In genomic region chr12:8960185-8960584, GRCh38 we compare ENCODE assay signal across 17 cellular contexts. TPM values are rescaled to one million over a fixed set of nuclear protein-coding genes. Genes with fewer than 3 reads are reported as not detected.
DNase-seq lines count a peak whose midpoint lies in the region; ATAC-seq lines count a peak whose summit lies in the region.
"Had no signal": no experiment of that assay in that cellular context is flagged by ENCODE, and none has a peak within 500 bp of the region (broad histone marks: within the 10 kb centered on the region; RNA-seq: fewer than 3 reads in every experiment).

No MANE protein-coding gene starts in this region.

- peak; percentile 63 for ATAC-seq in activated T-helper 17 cell treated with anti-CD3 and anti-CD28 coated beads, Interleukin-2, amount 50 U/mL, for 72 hours (replicated peaks)
- ATAC-seq: GM12878 had no signal

- CTCF ChIA-PET in CD4-positive, alpha-beta memory T cell (lab: Charles Lee; ENCODE audit: partially characterized antibody) = interaction anchor here (0.5 to 1.8 kb wide), 10 partner anchors 8 to 303 kb away, joined by 3 to 13 read pairs (median 4); partner anchors contain the start of gene M6PR

- peak overlapping the region; percentile 44 for H3K27ac ChIP-seq in CD4-positive, alpha-beta memory T cell (ENCODE audit: low read depth, low read length)

- peaks cover 58% of the 10 kb centered on the region for H3K4me1 Mint-ChIP-seq in activated T-cell treated with anti-CD3 and anti-CD28 coated beads, Interleukin-2, amount 50 U/mL, for 24 hours (ENCODE audit: low read depth)
- H3K4me1 Mint-ChIP-seq in CD4-positive, alpha-beta memory T cell = peaks cover 46 to 86% (median 59%) of the 10 kb centered on the region in 4 donors
- peaks cover 25% of the 10 kb centered on the region for H3K4me1 Mint-ChIP-seq in activated T-helper 17 cell treated with anti-CD3 and anti-CD28 coated beads, Interleukin-2, amount 50 U/mL, for 72 hours
- peaks cover 60 to 90% of the 10 kb centered on the region in 2 donors for H3K4me1 Mint-ChIP-seq in immature natural killer cell
- H3K4me1 Mint-ChIP-seq: IgD-negative memory B cell had no signal

- peaks cover 42% of the 10 kb centered on the region for H3K36me3 Mint-ChIP-seq in activated T-cell treated with anti-CD3 and anti-CD28 coated beads, Interleukin-2, amount 50 U/mL, for 24 hours (ENCODE audit: low read depth)
- H3K36me3 Mint-ChIP-seq in CD4-positive, alpha-beta memory T cell = peaks cover 19 to 37% of the 10 kb centered on the region in 2 donors
- H3K36me3 Mint-ChIP-seq in activated T-helper 17 cell treated with anti-CD3 and anti-CD28 coated beads, Interleukin-2, amount 50 U/mL, for 72 hours (ENCODE audit: low read depth) = no peaks in the 10 kb centered on the region
- peaks cover 15 to 43% (median 29%) of the 10 kb centered on the region in 3 donors for H3K36me3 Mint-ChIP-seq in immature natural killer cell

- no peaks in the 10 kb centered on the region for H3K27me3 ChIP-seq in CD4-positive, alpha-beta memory T cell (ENCODE audit: insufficient read depth, low read length)

- peak overlapping the region in 1 of 2 donors; percentile 10 for H3K4me3 ChIP-seq in CD4-positive, alpha-beta memory T cell (ENCODE audit: low read length in 2 of 2)
- H3K4me3 ChIP-seq: GM12878 had no signal

- H3K9me3 Mint-ChIP-seq in activated T-cell treated with anti-CD3 and anti-CD28 coated beads, Interleukin-2, amount 50 U/mL, for 24 hours = peaks cover 11% of the 10 kb centered on the region
- peaks cover 0 to 21% (median 14%) of the 10 kb centered on the region in 8 donors for H3K9me3 Mint-ChIP-seq in CD4-positive, alpha-beta memory T cell
- no peaks in the 10 kb centered on the region for H3K9me3 Mint-ChIP-seq in activated T-helper 17 cell treated with anti-CD3 and anti-CD28 coated beads, Interleukin-2, amount 50 U/mL, for 72 hours
- H3K9me3 Mint-ChIP-seq in immature natural killer cell = peaks cover 0 to 9% (median 1%) of the 10 kb centered on the region in 6 donors

- no peak overlapping the region for H3K4me3 Mint-ChIP-seq in activated T-cell treated with anti-CD3 and anti-CD28 coated beads, Interleukin-2, amount 50 U/mL, for 24 hours
- H3K4me3 Mint-ChIP-seq in CD4-positive, alpha-beta memory T cell = peak overlapping the region; percentile 27 to 80 (median 68)
- H3K4me3 Mint-ChIP-seq in activated T-helper 17 cell treated with anti-CD3 and anti-CD28 coated beads, Interleukin-2, amount 50 U/mL, for 72 hours = peak overlapping the region; percentile 40
- H3K4me3 Mint-ChIP-seq in immature natural killer cell = peak overlapping the region in 1 of 5 donors; percentile 6
- H3K4me3 Mint-ChIP-seq: IgD-negative memory B cell had no signal

- DNase-seq in activated T-cell treated with anti-CD3 and anti-CD28 coated beads, Interleukin-2, amount 50 U/mL, for 24 hours = no peak
- no peak for DNase-seq in activated T-cell treated with anti-CD3 and anti-CD28 coated beads, Interleukin-2, amount 50 U/mL, for 1 hour
- DNase-seq in CD4-positive, alpha-beta memory T cell = peak in 4 of 5 donors; percentile 49 to 59 (median 52)
- DNase-seq in immature natural killer cell = no peak
- DNase-seq in inferior parietal cortex (ENCODE audit: extremely low spot score) = no peak
- DNase-seq in HPDE6-E6E7 (ENCODE audit: extremely low spot score) = no peak
- no peak for DNase-seq in hepatic stellate cell (ENCODE audit: low spot score)
- DNase-seq: C1 segment of cervical spinal cord, Calu3, HCEC 1CT, NCI-H2029, NCI-H2171 treated with DMSO at 0.1 percent for 48 hours, NCI-H774 had no signal

- peaks cover 67% of the 10 kb centered on the region for H3K4me1 ChIP-seq in CD4-positive, alpha-beta memory T cell (ENCODE audit: insufficient read depth, low read length)

- H3K9me3 ChIP-seq in CD4-positive, alpha-beta memory T cell (ENCODE audit: control insufficient read depth in 1 of 2, low read length in 2 of 2) = no peaks in the 10 kb centered on the region

- POLR2A ChIA-PET in CD4-positive, alpha-beta memory T cell (lab: Charles Lee; ENCODE audit: partially characterized antibody) = interaction anchor here (1.0 to 3.8 kb wide), 13 partner anchors 9 to 82 kb away, joined by 3 to 45 read pairs (median 7); partner anchors contain the start of genes KLRG1 and M6PR

- no peaks in the 10 kb centered on the region for H3K27me3 Mint-ChIP-seq in activated T-cell treated with anti-CD3 and anti-CD28 coated beads, Interleukin-2, amount 50 U/mL, for 24 hours
- no peaks in the 10 kb centered on the region for H3K27me3 Mint-ChIP-seq in CD4-positive, alpha-beta memory T cell
- no peaks in the 10 kb centered on the region for H3K27me3 Mint-ChIP-seq in activated T-helper 17 cell treated with anti-CD3 and anti-CD28 coated beads, Interleukin-2, amount 50 U/mL, for 72 hours
- peaks cover 0 to 2% (median 0%) of the 10 kb centered on the region in 3 donors for H3K27me3 Mint-ChIP-seq in immature natural killer cell (ENCODE audit: low read depth in 3 of 3)
- H3K27me3 Mint-ChIP-seq: IgD-negative memory B cell had no signal

- peak overlapping the region; percentile 30 for H3K27ac Mint-ChIP-seq in activated T-cell treated with anti-CD3 and anti-CD28 coated beads, Interleukin-2, amount 50 U/mL, for 24 hours
- peak overlapping the region; percentile 90 to 96 (median 92) for H3K27ac Mint-ChIP-seq in CD4-positive, alpha-beta memory T cell
- H3K27ac Mint-ChIP-seq in activated T-helper 17 cell treated with anti-CD3 and anti-CD28 coated beads, Interleukin-2, amount 50 U/mL, for 72 hours = peak overlapping the region; percentile 53
- H3K27ac Mint-ChIP-seq in immature natural killer cell = peak overlapping the region in 5 of 6 donors; percentile 1 to 79 (median 24)
- H3K27ac Mint-ChIP-seq: IgD-negative memory B cell had no signal

- intact Hi-C loops in CD4-positive, alpha-beta memory T cell (cut with micrococcal nuclease) = no loop called here

- H3K36me3 ChIP-seq in CD4-positive, alpha-beta memory T cell (ENCODE audit: insufficient read depth, low read length) = no peaks in the 10 kb centered on the region

RNA-seq across cellular contexts. Expression of gene M6PR, which starts 10.7 kb away (rescaled TPM):
- total RNA-seq in CD4-positive, alpha-beta memory T cell = 100 to 1,000 TPM; 226 to 247 TPM
- polyA plus RNA-seq in CD4-positive, alpha-beta memory T cell = 100 to 1,000 TPM; 363 to 502 TPM
- 100 to 1,000 TPM; 144 to 199 TPM for total RNA-seq in activated T-helper 17 cell treated with anti-CD3 and anti-CD28 coated beads, Interleukin-2, amount 50 U/mL, for 72 hours
- 100 to 1,000 TPM; 285 to 435 (median 395) TPM for polyA plus RNA-seq in immature natural killer cell

RNA-seq across cellular contexts. Expression of gene KLRG1, which starts 29.2 kb away (rescaled TPM):
- 10 to 100 TPM; 51.2 to 55.8 TPM for total RNA-seq in CD4-positive, alpha-beta memory T cell
- polyA plus RNA-seq in CD4-positive, alpha-beta memory T cell = 100 to 1,000 TPM in 1 of 2 donors, 10 to 100 TPM in 1; 98.9 to 161 TPM
- 1 to 10 TPM; 3.0 to 4.8 TPM for total RNA-seq in activated T-helper 17 cell treated with anti-CD3 and anti-CD28 coated beads, Interleukin-2, amount 50 U/mL, for 72 hours
- 100 to 1,000 TPM; 183 to 569 (median 308) TPM for polyA plus RNA-seq in immature natural killer cell
- total RNA-seq: A172 had no signal

RNA-seq across cellular contexts. Expression of gene PHC1, which starts 45.9 kb away (rescaled TPM):
- 10 to 100 TPM; 52.4 to 52.8 TPM for total RNA-seq in CD4-positive, alpha-beta memory T cell
- 10 to 100 TPM; 22.3 to 28.1 TPM for polyA plus RNA-seq in CD4-positive, alpha-beta memory T cell
- 10 to 100 TPM; 13.0 to 17.0 TPM for total RNA-seq in activated T-helper 17 cell treated with anti-CD3 and anti-CD28 coated beads, Interleukin-2, amount 50 U/mL, for 72 hours
- polyA plus RNA-seq in immature natural killer cell = 10 to 100 TPM in 1 of 3 donors, 1 to 10 TPM in 2; 3.7 to 22.0 (median 7.1) TPM

Comparison
In these comparisons a context has a peak if more than half of its experiments do, and no peak if none do; other contexts are left out.
1. DNase-seq: peak in CD4-positive, alpha-beta memory T cell (4 of 5); none in activated T-cell treated with anti-CD3 and anti-CD28 coated beads, Interleukin-2, amount 50 U/mL, for 24 hours (single experiment), activated T-cell treated with anti-CD3 and anti-CD28 coated beads, Interleukin-2, amount 50 U/mL, for 1 hour (single experiment), immature natural killer cell (0 of 3), inferior parietal cortex (single experiment), HPDE6-E6E7 (single experiment) and hepatic stellate cell (single experiment).
2. H3K27ac Mint-ChIP-seq: peak in every context shown above with its lines; median percentile 92 in CD4-positive, alpha-beta memory T cell; 53 in activated T-helper 17 cell treated with anti-CD3 and anti-CD28 coated beads, Interleukin-2, amount 50 U/mL, for 72 hours; 30 in activated T-cell treated with anti-CD3 and anti-CD28 coated beads, Interleukin-2, amount 50 U/mL, for 24 hours; 24 in immature natural killer cell.
3. RNA of gene KLRG1, which starts 29.2 kb away (total RNA-seq): 51.2 to 55.8 TPM in CD4-positive, alpha-beta memory T cell; 3.0 to 4.8 TPM in activated T-helper 17 cell treated with anti-CD3 and anti-CD28 coated beads, Interleukin-2, amount 50 U/mL, for 72 hours; every median in the first group is over 4 times any median in the second.